23 cellular contexts compared by ENCODE assay signal in genomic region chr12:17528394-17528793, GRCh38.
A peak's percentile ranks its signal among the peaks of the same experiment; 100 is the strongest.
DNase-seq lines count a peak whose midpoint lies in the region; ATAC-seq and TF ChIP-seq lines count a peak whose summit lies in the region.
"Had no signal": no experiment of that assay in that cellular context is flagged by ENCODE, and none has a peak within 500 bp of the region (broad histone marks: within the 10 kb centered on the region; RNA-seq: fewer than 3 reads in every experiment).

No MANE protein-coding gene starts in this region.

- peak; percentile 81 for ATAC-seq in GM23338
- ATAC-seq: gastroesophageal sphincter; sciatic nerve; SK-N-SH treated with all-trans-retinoic acid at 6 μM for 48 hours; stimulated activated naive CD8-positive, alpha-beta T cell treated with anti-CD3 and anti-CD28 coated beads, Interleukin-15, Interleukin-2, amounts not matched to agents 100 U/mL and 50 U/mL, for 24 hours had no signal

- H3K9me2 ChIP-seq in GM23338 (ENCODE audit: insufficient read depth) = no peaks in the 10 kb centered on the region

- no peak for TF ChIP-seq POLR2A in lower leg skin (IDR thresholded peaks at IDR 0.05)

- no peaks in the 10 kb centered on the region for H3K27me3 ChIP-seq in GM23338 (ENCODE audit: insufficient read depth)
- H3K27me3 ChIP-seq: colonic mucosa, gastroesophageal sphincter, thyroid gland had no signal

- H2AFZ ChIP-seq in GM23338 = peak overlapping the region; percentile 52; the same call in 1 of the 2 replicates

- 18 to 20% methylated on average over 2 of the region's 2 CpGs for WGBS in lower leg skin, 2 donors

- in situ Hi-C loops in ACHN (cut with HindIII; ENCODE audit: low pct_ligation_motif_present, low pct_unique_long_range_greater_than_20kb, low sequenced_read_pairs) = no loop called here

- H3K4me2 ChIP-seq in GM23338 = no peak overlapping the region

- peak; percentile 25 to 69; a peak in 3 of 4 replicates for TF ChIP-seq CTCF in GM23338 (conservative IDR thresholded peaks at IDR 0.05; ENCODE audit: low read depth in 2 of 2)
- no peak for TF ChIP-seq CTCF in lower leg skin (IDR thresholded peaks at IDR 0.05)

- DNase-seq in ACHN (peak; percentile 21), GM23338 (ENCODE audit: low spot score) (peak; percentile 51), NCI-H69 (lab: John Stamatoyannopoulos, UW) (peak; percentile 39), foreskin melanocyte (peak; percentile 9), ecto neural progenitor cell (ENCODE audit: low spot score) (no peak), NCI-H510A treated with DMSO at 0.1 percent for 48 hours (lab: John Stamatoyannopoulos, UW) (no peak), lower leg skin (ENCODE audit: low spot score in 2 of 2) (no peak), COR-L47 (lab: John Stamatoyannopoulos, UW) (no peak)
- DNase-seq: activated CD4-positive, alpha-beta T cell treated with anti-CD3 and anti-CD28 coated beads, Interleukin-2, amount 10 ng/mL, durations not matched to agents 24 days and 14 days; activated naive CD4-positive, alpha-beta T cell treated with anti-CD3 and anti-CD28 coated beads, Interleukin-2, amount 10 ng/mL, durations not matched to agents 7 days and 5 days; amygdala; colonic mucosa; hypothalamus; KG1; MV-4-11; NCI-H2029 treated with DMSO at 0.1 percent for 48 hours; stimulated activated naive CD8-positive, alpha-beta T cell treated with anti-CD3 and anti-CD28 coated beads, Interleukin-15, Interleukin-2, amounts not matched to agents 100 U/mL and 50 U/mL, for 24 hours; thyroid gland had no signal

- no peaks in the 10 kb centered on the region for H3K79me2 ChIP-seq in GM23338 (replicated peaks; ENCODE audit: insufficient read depth)

- H3K36me3 ChIP-seq in GM23338 (ENCODE audit: insufficient read depth) = no peaks in the 10 kb centered on the region
- H3K36me3 ChIP-seq: colonic mucosa, gastroesophageal sphincter, thyroid gland had no signal

- intact Hi-C loops in lower leg skin (cut with DNase I; ENCODE audit: low total_unique reads) = no loop called here

- H3K4me1 ChIP-seq in GM23338 (ENCODE audit: insufficient read depth) = no peaks in the 10 kb centered on the region
- H3K4me1 ChIP-seq: colonic mucosa, gastroesophageal sphincter, thyroid gland had no signal

- no peaks in the 10 kb centered on the region for H4K20me1 ChIP-seq in GM23338 (replicated peaks; ENCODE audit: insufficient read depth)

- H3K4me1 Mint-ChIP-seq in GM23338 = no peaks in the 10 kb centered on the region
- H3K4me1 Mint-ChIP-seq: activated CD4-positive, alpha-beta T cell treated with anti-CD3 and anti-CD28 coated beads, Interleukin-2, amount 10 ng/mL, durations not matched to agents 24 days and 14 days; activated naive CD4-positive, alpha-beta T cell treated with anti-CD3 and anti-CD28 coated beads, Interleukin-2, amount 10 ng/mL, durations not matched to agents 7 days and 5 days; CD14-positive monocyte had no signal

- H3K4me3 ChIP-seq in GM23338 = no peak overlapping the region
- H3K4me3 ChIP-seq in lower leg skin (ENCODE audit: low read depth, poor library complexity, severe bottlenecking) = no peak overlapping the region
- H3K4me3 ChIP-seq: colonic mucosa, gastroesophageal sphincter, thyroid gland had no signal

- H3K27ac Mint-ChIP-seq in GM23338 = no peak overlapping the region
- H3K27ac Mint-ChIP-seq: activated CD4-positive, alpha-beta T cell treated with anti-CD3 and anti-CD28 coated beads, Interleukin-2, amount 10 ng/mL, durations not matched to agents 24 days and 14 days; activated naive CD4-positive, alpha-beta T cell treated with anti-CD3 and anti-CD28 coated beads, Interleukin-2, amount 10 ng/mL, durations not matched to agents 7 days and 5 days; CD14-positive monocyte; progenitor cell of endocrine pancreas had no signal

- no peaks in the 10 kb centered on the region for H3F3A ChIP-seq in GM23338 (replicated peaks; ENCODE audit: low read depth)

- H3K4me3 Mint-ChIP-seq in GM23338 = no peak overlapping the region
- H3K4me3 Mint-ChIP-seq: activated CD4-positive, alpha-beta T cell treated with anti-CD3 and anti-CD28 coated beads, Interleukin-2, amount 10 ng/mL, durations not matched to agents 24 days and 14 days; activated naive CD4-positive, alpha-beta T cell treated with anti-CD3 and anti-CD28 coated beads, Interleukin-2, amount 10 ng/mL, durations not matched to agents 7 days and 5 days; CD14-positive monocyte had no signal

- H3K9me3 Mint-ChIP-seq in GM23338 = no peaks in the 10 kb centered on the region
- H3K9me3 Mint-ChIP-seq: activated CD4-positive, alpha-beta T cell treated with anti-CD3 and anti-CD28 coated beads, Interleukin-2, amount 10 ng/mL, durations not matched to agents 24 days and 14 days had no signal

- H3K27ac ChIP-seq in GM23338 (ENCODE audit: low read depth) = no peak overlapping the region
- H3K27ac ChIP-seq: colonic mucosa, gastroesophageal sphincter, thyroid gland had no signal

- H3K27me3 Mint-ChIP-seq in GM23338 (ENCODE audit: insufficient read depth, low read depth, poor library complexity) = peaks cover 2% of the 10 kb centered on the region
- H3K27me3 Mint-ChIP-seq: activated CD4-positive, alpha-beta T cell treated with anti-CD3 and anti-CD28 coated beads, Interleukin-2, amount 10 ng/mL, durations not matched to agents 24 days and 14 days; activated naive CD4-positive, alpha-beta T cell treated with anti-CD3 and anti-CD28 coated beads, Interleukin-2, amount 10 ng/mL, durations not matched to agents 7 days and 5 days; progenitor cell of endocrine pancreas had no signal

- H3K36me3 Mint-ChIP-seq in GM23338 (ENCODE audit: low read depth) = no peaks in the 10 kb centered on the region
- H3K36me3 Mint-ChIP-seq: activated naive CD4-positive, alpha-beta T cell treated with anti-CD3 and anti-CD28 coated beads, Interleukin-2, amount 10 ng/mL, durations not matched to agents 7 days and 5 days; CD14-positive monocyte had no signal

TF ChIP-seq in GM23338, 12 proteins besides CTCF, POLR2A, EP300 and RAD21 (continues in another document):
- TF ChIP-seq STAT1 (IDR thresholded peaks at IDR 0.05; ENCODE audit: unreplicated experiment) (no peak), NANOG (IDR thresholded peaks at IDR 0.05; ENCODE audit: borderline replicate concordance) (no peak), EZH2phosphoT487 (IDR thresholded peaks at IDR 0.05; ENCODE audit: unreplicated experiment) (no peak), EZH2 (IDR thresholded peaks at IDR 0.05; ENCODE audit: low read depth, unreplicated experiment) (no peak), JUNB (IDR thresholded peaks at IDR 0.05; ENCODE audit: unreplicated experiment) (no peak), ZNF331 (CRISPR knock-in tag; IDR thresholded peaks at IDR 0.05; ENCODE audit: low read depth) (no peak), ZNF462 (CRISPR knock-in tag; IDR thresholded peaks at IDR 0.05) (no peak)

Comparison
In these comparisons a context has a peak if more than half of its experiments do, and no peak if none do; other contexts are left out.
1. DNase-seq: peak in ACHN (single experiment), GM23338 (single experiment), NCI-H69 (single experiment) and foreskin melanocyte (single experiment); none in ecto neural progenitor cell (single experiment), NCI-H510A treated with DMSO at 0.1 percent for 48 hours (single experiment), lower leg skin (0 of 2) and COR-L47 (single experiment).
2. CTCF ChIP-seq: peak in GM23338 (2 of 2); none in lower leg skin (0 of 3).